Comparison of ENCODE assay signal across 8 cellular contexts in genomic region chr2:241732513-241733186, GRCh38. TPM values are rescaled to one million over a fixed set of nuclear protein-coding genes. Genes with fewer than 3 reads are reported as not detected.
DNase-seq lines count a peak whose midpoint lies in the region; ATAC-seq, FAIRE-seq and TF ChIP-seq lines count a peak whose summit lies in the region.
"Not testable (repeated sequence)": the region's sequence is repeated elsewhere in the genome, so short reads cannot be mapped to it uniquely, and the experiment has no call there.

No MANE protein-coding gene starts in this region.

- H3K27ac ChIP-seq in OCI-LY1 (ENCODE audit: low read depth, low read length, poor library complexity, severe bottlenecking); astrocyte (ENCODE audit: low read depth, low read length): not testable (repeated sequence)

- not testable (repeated sequence) for H3K36me3 ChIP-seq in OCI-LY1 (ENCODE audit: insufficient read depth, low read length); astrocyte (ENCODE audit: insufficient read depth, low read length)

- ATAC-seq in naive B cell (ENCODE audit: low read depth in 2 of 2) = not testable (repeated sequence)

- peak; percentile 21 for TF ChIP-seq CTCF in GM20000 (IDR thresholded peaks at IDR 0.05; ENCODE audit: extremely low read depth, missing control alignments)
- peak; percentile 29 for TF ChIP-seq CTCF in OCI-LY1 (IDR thresholded peaks at IDR 0.05; ENCODE audit: low read length)
- peak; percentile 30 for TF ChIP-seq CTCF in astrocyte (IDR thresholded peaks at IDR 0.05; ENCODE audit: insufficient read depth, low read depth, low read length)

- not testable (repeated sequence) for H3K79me2 ChIP-seq in OCI-LY1 (ENCODE audit: insufficient read depth, low read length); astrocyte (ENCODE audit: insufficient read depth, low read length)

- peak overlapping the region; percentile 38 for H3K4me3 ChIP-seq in OCI-LY1 (ENCODE audit: low read depth, low read length, poor library complexity, severe bottlenecking)
- H3K4me3 ChIP-seq in astrocyte (ENCODE audit: insufficient read depth, low read depth, low read length) = not testable (repeated sequence)

- POLR2A ChIA-PET in activated CD4-positive, alpha-beta T cell treated with anti-CD3 and anti-CD28 coated beads, Interleukin-2, amount 10 ng/mL, durations not matched to agents 7 days and 5 days (lab: Charles Lee) = not testable (repeated sequence)

- DNase-seq in Ammon's horn (ENCODE audit: low spot score) (peak; percentile 46), astrocyte (ENCODE audit: low read depth) (peak; percentile 15), foreskin melanocyte (peak; percentile 8), naive B cell (peak; percentile 77)
- not testable (repeated sequence) for DNase-seq in GM20000 (ENCODE audit: low spot score)
- DNase-seq in activated CD4-positive, alpha-beta T cell treated with anti-CD3 and anti-CD28 coated beads, Interleukin-2, amount 10 ng/mL, durations not matched to agents 7 days and 5 days = peak; percentile 69
- peak; percentile 59 for DNase-seq in stimulated activated CD4-positive, alpha-beta T cell treated with anti-CD3 and anti-CD28 coated beads, Interleukin-4, amount 100 ng/mL, for 1 hour

- H3F3A ChIP-seq in OCI-LY1 (ENCODE audit: insufficient read depth, low read length) = not testable (repeated sequence)

- H3K9me3 ChIP-seq in OCI-LY1 (ENCODE audit: low read length); astrocyte (ENCODE audit: insufficient read depth, low read depth, low read length): not testable (repeated sequence)

- H3K9me2 ChIP-seq in OCI-LY1 (ENCODE audit: low read depth, low read length) = not testable (repeated sequence)

- H3K36me3 Mint-ChIP-seq in activated CD4-positive, alpha-beta T cell treated with anti-CD3 and anti-CD28 coated beads, Interleukin-2, amount 10 ng/mL, durations not matched to agents 7 days and 5 days (ENCODE audit: low read depth); astrocyte (ENCODE audit: low read depth, unreplicated experiment); naive B cell: not testable (repeated sequence)

- H3K4me3 Mint-ChIP-seq in activated CD4-positive, alpha-beta T cell treated with anti-CD3 and anti-CD28 coated beads, Interleukin-2, amount 10 ng/mL, durations not matched to agents 7 days and 5 days = peak overlapping the region; percentile 63
- H3K4me3 Mint-ChIP-seq in astrocyte (ENCODE audit: unreplicated experiment) = peak overlapping the region; percentile 74
- H3K4me3 Mint-ChIP-seq in naive B cell = peak overlapping the region in 7 of 8 donors; percentile 70 to 90 (median 77)

- H3K27ac Mint-ChIP-seq in activated CD4-positive, alpha-beta T cell treated with anti-CD3 and anti-CD28 coated beads, Interleukin-2, amount 10 ng/mL, durations not matched to agents 7 days and 5 days = peak overlapping the region; percentile 15
- not testable (repeated sequence) for H3K27ac Mint-ChIP-seq in astrocyte (ENCODE audit: unreplicated experiment)
- H3K27ac Mint-ChIP-seq in naive B cell = peak overlapping the region in 5 of 6 donors; percentile 49 to 98 (median 87)

- not testable (repeated sequence) for H4K20me1 ChIP-seq in OCI-LY1 (ENCODE audit: insufficient read depth, low read length); astrocyte (ENCODE audit: insufficient read depth, low read length)

- CTCF ChIA-PET in activated CD4-positive, alpha-beta T cell treated with anti-CD3 and anti-CD28 coated beads, Interleukin-2, amount 10 ng/mL, durations not matched to agents 7 days and 5 days (lab: Charles Lee) = interaction anchor here (1.1 to 2.9 kb wide), 3 partner anchors 12 to 146 kb away, joined by 3 to 10 read pairs (median 3); partner anchors contain the start of gene ING5

- not testable (repeated sequence) for H2AFZ ChIP-seq in OCI-LY1 (ENCODE audit: low read length)
- peak overlapping the region; percentile 80 for H2AFZ ChIP-seq in astrocyte (ENCODE audit: low read depth, low read length)

- not testable (repeated sequence) for H3K27me3 Mint-ChIP-seq in activated CD4-positive, alpha-beta T cell treated with anti-CD3 and anti-CD28 coated beads, Interleukin-2, amount 10 ng/mL, durations not matched to agents 7 days and 5 days; astrocyte (ENCODE audit: low read depth, unreplicated experiment); naive B cell

- not testable (repeated sequence) for H3K27me3 ChIP-seq in OCI-LY1 (ENCODE audit: insufficient read depth, low read length); astrocyte (ENCODE audit: insufficient read depth, low read length)

- not testable (repeated sequence) for H3K9ac ChIP-seq in OCI-LY1 (ENCODE audit: low read length); astrocyte (ENCODE audit: low read length)

- H3K4me1 Mint-ChIP-seq in activated CD4-positive, alpha-beta T cell treated with anti-CD3 and anti-CD28 coated beads, Interleukin-2, amount 10 ng/mL, durations not matched to agents 7 days and 5 days = peaks cover 47% of the 10 kb centered on the region
- not testable (repeated sequence) for H3K4me1 Mint-ChIP-seq in astrocyte (ENCODE audit: low read depth, unreplicated experiment)
- H3K4me1 Mint-ChIP-seq in naive B cell = peaks cover 0 to 20% (median 17%) of the 10 kb centered on the region in 3 donors

- H3K4me1 ChIP-seq in OCI-LY1 (ENCODE audit: insufficient read depth, low read length, severe bottlenecking) (peaks cover 17% of the 10 kb centered on the region), astrocyte (ENCODE audit: insufficient read depth, low read length) (peaks cover 11% of the 10 kb centered on the region)

- FAIRE-seq in astrocyte (lab: Jason Lieb, UNC) = not testable (repeated sequence)

- H3K4me2 ChIP-seq in OCI-LY1 (ENCODE audit: low read length) (peak overlapping the region; percentile 68), astrocyte (ENCODE audit: low read length) (peak overlapping the region; percentile 69)

- H3K9me3 Mint-ChIP-seq in activated CD4-positive, alpha-beta T cell treated with anti-CD3 and anti-CD28 coated beads, Interleukin-2, amount 10 ng/mL, durations not matched to agents 7 days and 5 days; astrocyte (ENCODE audit: unreplicated experiment); naive B cell: not testable (repeated sequence)

RNA-seq across cellular contexts. Expression of gene D2HGDH, which starts 1.8 kb away (rescaled TPM):
- total RNA-seq in activated CD4-positive, alpha-beta T cell treated with anti-CD3 and anti-CD28 coated beads, Interleukin-2, amount 10 ng/mL, durations not matched to agents 7 days and 5 days = 10 to 100 TPM; 18.5 to 29.2 TPM
- total RNA-seq in astrocyte = 10.0 and 11.5 TPM in 2 replicates
- polyA plus RNA-seq in naive B cell (ENCODE audit: low read depth in 6 of 6) = 1 to 10 TPM; 1.1 to 7.2 (median 2.4) TPM

RNA-seq across cellular contexts. Expression of gene ING5, which starts 30.8 kb away (rescaled TPM):
- 10 to 100 TPM; 39.9 to 45.4 TPM for total RNA-seq in activated CD4-positive, alpha-beta T cell treated with anti-CD3 and anti-CD28 coated beads, Interleukin-2, amount 10 ng/mL, durations not matched to agents 7 days and 5 days
- 15.8 and 19.7 TPM in 2 replicates for total RNA-seq in astrocyte
- 10 to 100 TPM; 20.3 to 34.4 (median 24.4) TPM for polyA plus RNA-seq in naive B cell (ENCODE audit: low read depth in 6 of 6)

RNA-seq across cellular contexts. Expression of gene GAL3ST2, which starts 44.0 kb away (rescaled TPM):
- total RNA-seq in activated CD4-positive, alpha-beta T cell treated with anti-CD3 and anti-CD28 coated beads, Interleukin-2, amount 10 ng/mL, durations not matched to agents 7 days and 5 days = not detected
- total RNA-seq in astrocyte = not detected in 2 replicates
- not detected for polyA plus RNA-seq in naive B cell (ENCODE audit: low read depth in 6 of 6)

RNA-seq across cellular contexts. Expression of gene DTYMK, which starts 46.0 kb away (rescaled TPM):
- 10 to 100 TPM; 79.7 to 87.0 TPM for total RNA-seq in activated CD4-positive, alpha-beta T cell treated with anti-CD3 and anti-CD28 coated beads, Interleukin-2, amount 10 ng/mL, durations not matched to agents 7 days and 5 days
- 25.5 and 26.1 TPM in 2 replicates for total RNA-seq in astrocyte
- polyA plus RNA-seq in naive B cell (ENCODE audit: low read depth in 6 of 6) = 10 to 100 TPM; 27.6 to 38.3 (median 36.6) TPM
